In genomic region chr11:20864628-20865027, GRCh38 we compare ENCODE assay signal across 34 cellular contexts.
"Had no signal": no experiment of that assay in that cellular context is flagged by ENCODE, and none has a peak within 500 bp of the region (broad histone marks: within the 10 kb centered on the region; RNA-seq: fewer than 3 reads in every experiment).

No MANE protein-coding gene starts in this region.

- H3K36me3 ChIP-seq: MG63 had no signal

- H3K27me3 ChIP-seq: MG63 had no signal

- H3K27ac ChIP-seq: KMS-11 had no signal

- DNase-seq: Karpas-422, Kasumi-1, MG63, MM.1S, MV-4-11, NCI-H1048, NCI-H1092, NCI-H1092 treated with DMSO at 0.1 percent for 48 hours, NCI-H1105, NCI-H1105 treated with DMSO at 0.1 percent for 48 hours, NCI-H1417, NCI-H1417 treated with DMSO at 0.1 percent for 48 hours, NCI-H1436, NCI-H1436 treated with DMSO at 0.1 percent for 48 hours, NCI-H146, NCI-H1694, NCI-H1694 treated with DMSO at 0.1 percent for 48 hours, NCI-H187, NCI-H187 treated with DMSO at 0.1 percent for 48 hours, NCI-H1930, NCI-H2029, NCI-H2029 treated with DMSO at 0.1 percent for 48 hours, NCI-H2081, NCI-H2081 treated with DMSO at 0.1 percent for 48 hours, NCI-H2107, NCI-H2171, NCI-H2171 treated with DMSO at 0.1 percent for 48 hours, NCI-H2227 treated with DMSO at 0.1 percent for 48 hours, NCI-H226, NCI-H345, NCI-H446, NCI-H446 treated with DMSO at 0.1 percent for 48 hours, NCI-H510A had no signal

- H3K9me3 ChIP-seq: MG63 had no signal

- H3K4me3 ChIP-seq: MG63 had no signal
